ENCODE assay signal across 11 cellular contexts in genomic region chr9:130660683-130661460, GRCh38. TPM values are rescaled to one million over a fixed set of nuclear protein-coding genes. Genes with fewer than 3 reads are reported as not detected.
A peak's percentile ranks its signal among the peaks of the same experiment; 100 is the strongest.
DNase-seq lines count a peak whose midpoint lies in the region; ATAC-seq and TF ChIP-seq lines count a peak whose summit lies in the region.
"Had no signal": no experiment of that assay in that cellular context is flagged by ENCODE, and none has a peak within 500 bp of the region (broad histone marks: within the 10 kb centered on the region; RNA-seq: fewer than 3 reads in every experiment).

No MANE protein-coding gene starts in this region.

- H3K27me3 Mint-ChIP-seq in activated naive CD4-positive, alpha-beta T cell treated with anti-CD3 and anti-CD28 coated beads, Interleukin-2, amount 10 ng/mL, durations not matched to agents 7 days and 5 days: peaks cover 100% of the 10 kb centered on the region
- peaks cover 33% of the 10 kb centered on the region for H3K27me3 Mint-ChIP-seq in memory B cell

- H3F3A ChIP-seq in PC-9 (ENCODE audit: insufficient read depth, low read depth): no peaks in the 10 kb centered on the region

- H3K27me3 ChIP-seq in dorsolateral prefrontal cortex: peaks cover 24 to 100% (median 84%) of the 10 kb centered on the region in 45 donors
- H3K27me3 ChIP-seq in upper lobe of right lung: peaks cover 100% of the 10 kb centered on the region
- H3K27me3 ChIP-seq in PC-9 (ENCODE audit: insufficient read depth, low read depth): peaks cover 27% of the 10 kb centered on the region

- CTCF ChIA-PET in activated naive CD4-positive, alpha-beta T cell treated with anti-CD3 and anti-CD28 coated beads, Interleukin-2, amount 10 ng/mL, durations not matched to agents 7 days and 5 days (lab: Charles Lee): no interaction called here
- CTCF ChIA-PET in PC-9 (lab: Charles Lee): interaction anchor here (0.6 kb wide), 1 partner anchor 145 kb away, joined by 3 read pairs; no protein-coding TSS in a partner anchor

- POLR2A ChIA-PET in PC-9 (lab: Charles Lee; ENCODE audit: unreplicated experiment): no interaction called here

- no peaks in the 10 kb centered on the region for H3K9me3 Mint-ChIP-seq in activated naive CD4-positive, alpha-beta T cell treated with anti-CD3 and anti-CD28 coated beads, Interleukin-2, amount 10 ng/mL, durations not matched to agents 7 days and 5 days
- no peaks in the 10 kb centered on the region for H3K9me3 Mint-ChIP-seq in activated naive CD4-positive, alpha-beta T cell treated with anti-CD3 and anti-CD28 coated beads, Interleukin-2, amount 50 U/mL, for 72 hours
- no peaks in the 10 kb centered on the region for H3K9me3 Mint-ChIP-seq in memory B cell

- no TSS peak for BruUV-seq in PC-9 (replicated peaks; lab: Mats Ljungman, UMichigan)

- no peak overlapping the region for H3K27ac ChIP-seq in dorsolateral prefrontal cortex
- H3K27ac ChIP-seq in upper lobe of right lung: no peak overlapping the region
- H3K27ac ChIP-seq in PC-9: no peak overlapping the region

- peaks cover 15% of the 10 kb centered on the region for H3K4me1 Mint-ChIP-seq in activated naive CD4-positive, alpha-beta T cell treated with anti-CD3 and anti-CD28 coated beads, Interleukin-2, amount 10 ng/mL, durations not matched to agents 7 days and 5 days
- H3K4me1 Mint-ChIP-seq in memory B cell: peaks cover 14% of the 10 kb centered on the region

- DNase-seq in activated naive CD4-positive, alpha-beta T cell treated with anti-CD3 and anti-CD28 coated beads, Interleukin-2, amount 10 ng/mL, durations not matched to agents 7 days and 5 days: peak; percentile 17
- DNase-seq in activated naive CD4-positive, alpha-beta T cell treated with anti-CD3 and anti-CD28 coated beads, Interleukin-2, amount 50 U/mL, for 72 hours (ENCODE audit: low spot score in 2 of 2): no peak
- DNase-seq in dorsolateral prefrontal cortex: no peak
- no peak for DNase-seq in memory B cell (ENCODE audit: low spot score in 2 of 2)
- no peak for DNase-seq in upper lobe of right lung
- DNase-seq in MV-4-11 (lab: John Stamatoyannopoulos, UW): no peak
- DNase-seq in PC-9: no peak
- DNase-seq: C1 segment of cervical spinal cord; stimulated activated naive CD4-positive, alpha-beta T cell had no signal

- no peak overlapping the region for H3K27ac Mint-ChIP-seq in activated naive CD4-positive, alpha-beta T cell treated with anti-CD3 and anti-CD28 coated beads, Interleukin-2, amount 10 ng/mL, durations not matched to agents 7 days and 5 days
- no peak overlapping the region for H3K27ac Mint-ChIP-seq in activated naive CD4-positive, alpha-beta T cell treated with anti-CD3 and anti-CD28 coated beads, Interleukin-2, amount 50 U/mL, for 72 hours
- H3K27ac Mint-ChIP-seq in memory B cell: no peak overlapping the region
- H3K27ac Mint-ChIP-seq: nephron had no signal

- H3K9me2 ChIP-seq in PC-9 (ENCODE audit: insufficient read depth): no peaks in the 10 kb centered on the region

- intact Hi-C loops in dorsolateral prefrontal cortex (cut with DNase I): no loop called here
- intact Hi-C loops in upper lobe of right lung (cut with DNase I): no loop called here
- intact Hi-C loops in PC-9 (cut with micrococcal nuclease; ENCODE audit: unreplicated experiment): no loop called here

- H3K79me2 ChIP-seq in PC-9 (ENCODE audit: low read depth): no peaks in the 10 kb centered on the region

- H3K4me1 ChIP-seq in upper lobe of right lung (peaks cover 51% of the 10 kb centered on the region), PC-9 (replicated peaks; ENCODE audit: insufficient read depth) (no peaks in the 10 kb centered on the region)

- no peaks in the 10 kb centered on the region for H3K9me3 ChIP-seq in upper lobe of right lung
- H3K9me3 ChIP-seq in PC-9 (ENCODE audit: insufficient read depth, low read depth): no peaks in the 10 kb centered on the region

- H3K36me3 Mint-ChIP-seq in activated naive CD4-positive, alpha-beta T cell treated with anti-CD3 and anti-CD28 coated beads, Interleukin-2, amount 10 ng/mL, durations not matched to agents 7 days and 5 days: no peaks in the 10 kb centered on the region
- peaks cover 0 to 5% of the 10 kb centered on the region in 2 donors for H3K36me3 Mint-ChIP-seq in activated naive CD4-positive, alpha-beta T cell treated with anti-CD3 and anti-CD28 coated beads, Interleukin-2, amount 50 U/mL, for 72 hours
- H3K36me3 Mint-ChIP-seq in memory B cell: peaks cover 1% of the 10 kb centered on the region

- no peak overlapping the region for H3K4me2 ChIP-seq in PC-9

- H4K20me1 ChIP-seq in PC-9 (ENCODE audit: insufficient read depth): no peaks in the 10 kb centered on the region

- H2AFZ ChIP-seq in PC-9: no peak overlapping the region

- ATAC-seq in activated naive CD4-positive, alpha-beta T cell treated with anti-CD3 and anti-CD28 coated beads, Interleukin-2, amount 50 U/mL, for 72 hours: no peak
- ATAC-seq in memory B cell (ENCODE audit: low read depth) (no peak), upper lobe of right lung (no peak), HG03108 (IDR thresholded peaks at IDR 0.05; ENCODE audit: unreplicated experiment) (no peak)

- no peaks in the 10 kb centered on the region for H3K36me3 ChIP-seq in upper lobe of right lung
- H3K36me3 ChIP-seq in PC-9 (ENCODE audit: low read depth): no peaks in the 10 kb centered on the region

- H3K4me3 ChIP-seq in dorsolateral prefrontal cortex: peak overlapping the region in 52 of 59 donors; percentile 2 to 63 (median 32)
- H3K4me3 ChIP-seq in upper lobe of right lung: peak overlapping the region; percentile 39
- no peak overlapping the region for H3K4me3 ChIP-seq in PC-9

- H3K4me3 Mint-ChIP-seq in activated naive CD4-positive, alpha-beta T cell treated with anti-CD3 and anti-CD28 coated beads, Interleukin-2, amount 10 ng/mL, durations not matched to agents 7 days and 5 days: no peak overlapping the region
- H3K4me3 Mint-ChIP-seq in memory B cell: peak overlapping the region; percentile 41

- no peak for TF ChIP-seq CTCF in dorsolateral prefrontal cortex (IDR thresholded peaks at IDR 0.05 in 54 of 56, conservative IDR thresholded peaks at IDR 0.05 in 2 of 56; ENCODE audit: low read depth in 1 of 56, partially characterized antibody in 56 of 56)
- TF ChIP-seq CTCF in upper lobe of right lung (IDR thresholded peaks at IDR 0.05): no peak
- no peak for TF ChIP-seq CTCF in PC-9 (conservative IDR thresholded peaks at IDR 0.05)

RNA-seq across cellular contexts. Expression of gene PRDM12, which starts 3.5 kb away (rescaled TPM):
- not detected for total RNA-seq in activated naive CD4-positive, alpha-beta T cell treated with anti-CD3 and anti-CD28 coated beads, Interleukin-2, amount 50 U/mL, for 72 hours
- 1 to 10 TPM in 8 of 120 experiments, under 1 TPM in 102, not detected in 10; 0.16 to 1.5 (median 0.52) TPM for total RNA-seq in dorsolateral prefrontal cortex
- total RNA-seq in upper lobe of right lung: not detected
- 0.35 and 0.46 TPM in 2 replicates for total RNA-seq in PC-9 (2021)

RNA-seq across cellular contexts. Expression of gene EXOSC2, which starts 32.7 kb away (rescaled TPM):
- total RNA-seq in activated naive CD4-positive, alpha-beta T cell treated with anti-CD3 and anti-CD28 coated beads, Interleukin-2, amount 50 U/mL, for 72 hours: 10 to 100 TPM; 68.8 to 84.8 TPM
- 10 to 100 TPM; 24.6 to 43.4 (median 32.7) TPM for total RNA-seq in dorsolateral prefrontal cortex
- total RNA-seq in upper lobe of right lung: 23.0 TPM
- total RNA-seq in PC-9 (2021): 49.5 and 52.0 TPM in 2 replicates
